In genomic region chr2:223052710-223053261, GRCh38 we compare ENCODE assay signal across 14 cellular contexts. TPM values are rescaled to one million over a fixed set of nuclear protein-coding genes. Genes with fewer than 3 reads are reported as not detected.
A peak's percentile ranks its signal among the peaks of the same experiment; 100 is the strongest.
DNase-seq lines count a peak whose midpoint lies in the region; ATAC-seq, FAIRE-seq and TF ChIP-seq lines count a peak whose summit lies in the region.
"Had no signal": no experiment of that assay in that cellular context is flagged by ENCODE, and none has a peak within 500 bp of the region (broad histone marks: within the 10 kb centered on the region; RNA-seq: fewer than 3 reads in every experiment).

No MANE protein-coding gene starts in this region.

- 80 to 82% methylated on average over 29 of the region's 29 CpGs for WGBS in sigmoid colon, 2 donors

- TF ChIP-seq POLR2A in sigmoid colon (IDR thresholded peaks at IDR 0.05): no peak

- no peak for TF ChIP-seq EP300 in sigmoid colon (IDR thresholded peaks at IDR 0.05)

- H3K4me1 ChIP-seq in astrocyte (ENCODE audit: insufficient read depth, low read length): peaks cover 27% of the 10 kb centered on the region
- H3K4me1 ChIP-seq in right atrium auricular region: peaks cover 0 to 21% of the 10 kb centered on the region in 2 donors
- H3K4me1 ChIP-seq in sigmoid colon: peaks cover 0 to 72% (median 52%) of the 10 kb centered on the region in 4 donors

- intact Hi-C loops in sigmoid colon (cut with DNase I): loop anchor here (1.0 to 10.0 kb wide), 3 partner anchors 58 to 1108 kb away; no protein-coding TSS in a partner anchor
- intact Hi-C loops in activated CD4-positive, alpha-beta T cell treated with anti-CD3 and anti-CD28 coated beads for 36 hours (cut with DNase I, micrococcal nuclease): no loop called here

- peak overlapping the region; percentile 74 for H3K9ac ChIP-seq in astrocyte (ENCODE audit: low read length)
- H3K9ac ChIP-seq: BLaER1 treated with 17β-estradiol and CSF1 and Interleukin-3, amounts not matched to agents 10 nM and 100 nM had no signal

- peak overlapping the region; percentile 70 for H3K4me3 ChIP-seq in AG10803 (ENCODE audit: low read length)
- H3K4me3 ChIP-seq in astrocyte (ENCODE audit: insufficient read depth, low read depth, low read length): peak overlapping the region; percentile 47
- peak overlapping the region; percentile 29 to 55 for H3K4me3 ChIP-seq in right atrium auricular region
- peak overlapping the region; percentile 33 to 67 (median 54) for H3K4me3 ChIP-seq in sigmoid colon
- H3K4me3 ChIP-seq: BLaER1 treated with 17β-estradiol and CSF1 and Interleukin-3, amounts not matched to agents 10 nM and 100 nM had no signal

- peak overlapping the region; percentile 89 for H3K4me2 ChIP-seq in astrocyte (ENCODE audit: low read length)
- H3K4me2 ChIP-seq: BLaER1 treated with 17β-estradiol and CSF1 and Interleukin-3, amounts not matched to agents 10 nM and 100 nM had no signal

- H3K27ac ChIP-seq in astrocyte (ENCODE audit: low read depth, low read length) (peak overlapping the region; percentile 13), right atrium auricular region (peak overlapping the region; percentile 83), sigmoid colon (peak overlapping the region; percentile 84 to 90 (median 90))
- H3K27ac ChIP-seq: BLaER1 treated with 17β-estradiol and CSF1 and Interleukin-3, amounts not matched to agents 10 nM and 100 nM had no signal

- no peak overlapping the region for H3K27ac Mint-ChIP-seq in astrocyte (ENCODE audit: unreplicated experiment)
- H3K27ac Mint-ChIP-seq in activated CD4-positive, alpha-beta T cell treated with anti-CD3 and anti-CD28 coated beads for 36 hours: no peak overlapping the region

- H3K4me3 Mint-ChIP-seq in astrocyte (ENCODE audit: unreplicated experiment): no peak overlapping the region
- no peak overlapping the region for H3K4me3 Mint-ChIP-seq in activated CD4-positive, alpha-beta T cell treated with anti-CD3 and anti-CD28 coated beads for 36 hours

- DNase-seq in AG10803 (ENCODE audit: low read depth) (no peak), astrocyte (ENCODE audit: low read depth) (no peak), right atrium auricular region (ENCODE audit: low spot score) (no peak), sigmoid colon (peak; percentile 72), NCI-H446 treated with DMSO at 0.1 percent for 48 hours (lab: John Stamatoyannopoulos, UW) (no peak), NCI-H2081 treated with DMSO at 0.1 percent for 48 hours (lab: John Stamatoyannopoulos, UW) (no peak), dermis blood vessel endothelial cell (no peak)
- DNase-seq in activated CD4-positive, alpha-beta T cell treated with anti-CD3 and anti-CD28 coated beads for 36 hours: no peak
- DNase-seq: activated effector memory CD4-positive, alpha-beta T cell treated with anti-CD3 and anti-CD28 coated beads, Interleukin-2, amount 50 U/mL, for 16 hours; effector CD4-positive, alpha-beta T cell; islet precursor cell; NCI-H2107; retina had no signal

- no peak for FAIRE-seq in astrocyte (lab: Jason Lieb, UNC)

- POLR2A ChIA-PET in activated CD4-positive, alpha-beta T cell treated with anti-CD3 and anti-CD28 coated beads for 36 hours (lab: Charles Lee): no interaction called here

- no peaks in the 10 kb centered on the region for H3K79me2 ChIP-seq in astrocyte (ENCODE audit: insufficient read depth, low read length)

- peaks cover 54% of the 10 kb centered on the region for H3K4me1 Mint-ChIP-seq in astrocyte (ENCODE audit: low read depth, unreplicated experiment)
- H3K4me1 Mint-ChIP-seq in activated CD4-positive, alpha-beta T cell treated with anti-CD3 and anti-CD28 coated beads for 36 hours: no peaks in the 10 kb centered on the region

- no peak for ATAC-seq in activated CD4-positive, alpha-beta T cell treated with anti-CD3 and anti-CD28 coated beads for 36 hours

- no peaks in the 10 kb centered on the region for H3K9me3 ChIP-seq in astrocyte (ENCODE audit: insufficient read depth, low read depth, low read length)
- H3K9me3 ChIP-seq in right atrium auricular region: no peaks in the 10 kb centered on the region
- H3K9me3 ChIP-seq in sigmoid colon: no peaks in the 10 kb centered on the region
- H3K9me3 ChIP-seq: BLaER1 treated with 17β-estradiol and CSF1 and Interleukin-3, amounts not matched to agents 10 nM and 100 nM had no signal

- no peaks in the 10 kb centered on the region for H3K27me3 ChIP-seq in astrocyte (ENCODE audit: insufficient read depth, low read length)
- no peaks in the 10 kb centered on the region for H3K27me3 ChIP-seq in right atrium auricular region
- no peaks in the 10 kb centered on the region for H3K27me3 ChIP-seq in sigmoid colon
- H3K27me3 ChIP-seq: BLaER1 treated with 17β-estradiol and CSF1 and Interleukin-3, amounts not matched to agents 10 nM and 100 nM had no signal

- TF ChIP-seq CTCF in AG10803 (conservative IDR thresholded peaks at IDR 0.05; ENCODE audit: low read length) (no peak), astrocyte (IDR thresholded peaks at IDR 0.05; ENCODE audit: insufficient read depth, low read depth, low read length) (no peak), right atrium auricular region (IDR thresholded peaks at IDR 0.05) (no peak), sigmoid colon (IDR thresholded peaks at IDR 0.05) (peak in 1 of 4 experiments; percentile 11)

- CTCF ChIA-PET in activated CD4-positive, alpha-beta T cell treated with anti-CD3 and anti-CD28 coated beads for 36 hours (lab: Charles Lee): no interaction called here

- no peaks in the 10 kb centered on the region for H4K20me1 ChIP-seq in astrocyte (ENCODE audit: insufficient read depth, low read length)
- H4K20me1 ChIP-seq: BLaER1 treated with 17β-estradiol and CSF1 and Interleukin-3, amounts not matched to agents 10 nM and 100 nM had no signal

- H3K36me3 ChIP-seq in astrocyte (ENCODE audit: insufficient read depth, low read length) (no peaks in the 10 kb centered on the region), right atrium auricular region (no peaks in the 10 kb centered on the region), sigmoid colon (no peaks in the 10 kb centered on the region)
- H3K36me3 ChIP-seq: BLaER1 treated with 17β-estradiol and CSF1 and Interleukin-3, amounts not matched to agents 10 nM and 100 nM had no signal

- no peaks in the 10 kb centered on the region for H3K36me3 Mint-ChIP-seq in astrocyte (ENCODE audit: low read depth, unreplicated experiment)
- H3K36me3 Mint-ChIP-seq in activated CD4-positive, alpha-beta T cell treated with anti-CD3 and anti-CD28 coated beads for 36 hours (ENCODE audit: low read depth): no peaks in the 10 kb centered on the region

- peaks cover 2% of the 10 kb centered on the region for H3K9me3 Mint-ChIP-seq in astrocyte (ENCODE audit: unreplicated experiment)
- no peaks in the 10 kb centered on the region for H3K9me3 Mint-ChIP-seq in activated CD4-positive, alpha-beta T cell treated with anti-CD3 and anti-CD28 coated beads for 36 hours (ENCODE audit: low read depth)

- no peaks in the 10 kb centered on the region for H3K27me3 Mint-ChIP-seq in astrocyte (ENCODE audit: low read depth, unreplicated experiment)
- peaks cover 8% of the 10 kb centered on the region for H3K27me3 Mint-ChIP-seq in activated CD4-positive, alpha-beta T cell treated with anti-CD3 and anti-CD28 coated beads for 36 hours

- peak overlapping the region; percentile 12 for H2AFZ ChIP-seq in astrocyte (ENCODE audit: low read depth, low read length)

RNA-seq across cellular contexts. Expression of gene KCNE4, which starts 0.8 kb away (rescaled TPM):
- total RNA-seq in astrocyte (0.27 and 0.34 TPM in 2 replicates), right atrium auricular region (1 to 10 TPM; 3.4 to 4.0 TPM), sigmoid colon (10 to 100 TPM in 2 of 4 donors, 1 to 10 TPM in 2; 5.4 to 18.7 (median 10.1) TPM), dermis blood vessel endothelial cell (0.14 and 1.2 TPM in 2 replicates)
- 1 to 10 TPM in 1 of 3 donors, under 1 TPM in 2; 0.23 to 3.8 (median 0.60) TPM for polyA plus RNA-seq in sigmoid colon
- not detected for total RNA-seq in activated CD4-positive, alpha-beta T cell treated with anti-CD3 and anti-CD28 coated beads for 36 hours

Comparison
In these comparisons a context has a peak if more than half of its experiments do, and no peak if none do; other contexts are left out.
1. H3K27ac ChIP-seq: peak in every context shown above with its lines; median percentile 90 in sigmoid colon; 83 in right atrium auricular region; 13 in astrocyte.